In the genomic region with DNA sequence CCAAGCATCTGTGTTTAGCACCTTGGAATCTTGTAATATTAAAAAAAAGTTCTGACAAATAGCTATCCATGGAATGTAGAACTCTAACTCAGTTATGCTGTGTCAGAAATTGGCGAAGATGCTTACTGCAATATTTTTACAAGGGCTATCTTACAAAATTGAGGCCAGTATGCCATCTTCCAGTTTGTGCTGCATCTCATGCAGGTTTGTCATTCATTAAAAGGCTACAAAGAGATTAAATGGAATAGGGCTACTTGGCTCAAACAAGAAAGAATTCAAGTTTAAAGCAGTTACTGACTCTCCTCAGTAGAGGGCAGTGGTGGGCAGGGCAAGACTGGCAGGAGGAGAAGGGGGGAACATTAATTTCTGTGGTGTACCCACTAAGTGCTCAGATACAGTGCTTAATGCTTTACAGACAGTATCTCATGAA, we compare ENCODE assay signal across 8 cellular contexts.
DNase-seq lines count a peak whose midpoint lies in the region; ATAC-seq and TF ChIP-seq lines count a peak whose summit lies in the region.

No MANE protein-coding gene starts in this region.

- H3K9me3 ChIP-seq in CD8-positive, alpha-beta T cell (ENCODE audit: low read length) = no peaks in the 10 kb centered on the region
- H3K9me3 ChIP-seq in right lobe of liver = no peaks in the 10 kb centered on the region

- 44% methylated on average over 1 of the region's 1 CpG for WGBS in right lobe of liver (ENCODE audit: insufficient coverage, low coverage, low lambda C conversion rate, missing lambda C conversion rate)

- H3K27ac Mint-ChIP-seq in CD8-positive, alpha-beta T cell = no peak overlapping the region
- no peak overlapping the region for H3K27ac Mint-ChIP-seq in activated T-helper 17 cell treated with anti-CD3 and anti-CD28 coated beads, Interleukin-2, amount 50 U/mL, for 72 hours

- no peak for ATAC-seq in CD8-positive, alpha-beta T cell
- ATAC-seq in right lobe of liver (peak; percentile 62 to 68 (median 63)), GM21390 (IDR thresholded peaks at IDR 0.05; ENCODE audit: unreplicated experiment) (no peak)
- no peak for ATAC-seq in activated T-helper 17 cell treated with anti-CD3 and anti-CD28 coated beads, Interleukin-2, amount 50 U/mL, for 72 hours (replicated peaks)

- intact Hi-C loops in CD8-positive, alpha-beta T cell (cut with DNase I, micrococcal nuclease) = no loop called here
- intact Hi-C loops in right lobe of liver (cut with DNase I) = no loop called here

- POLR2A ChIA-PET in CD8-positive, alpha-beta T cell (lab: Charles Lee) = no interaction called here
- POLR2A ChIA-PET in HEK293T (lab: Yijun Ruan, JAX) = no interaction called here

- no peak overlapping the region for H3K27ac ChIP-seq in CD8-positive, alpha-beta T cell (ENCODE audit: low read depth, low read length)
- H3K27ac ChIP-seq in right lobe of liver = no peak overlapping the region

- no peaks in the 10 kb centered on the region for H3K27me3 ChIP-seq in CD8-positive, alpha-beta T cell (ENCODE audit: insufficient read depth, low read length)
- peaks cover 0 to 6% of the 10 kb centered on the region in 2 donors for H3K27me3 ChIP-seq in right lobe of liver

- peaks cover 6% of the 10 kb centered on the region for H3K27me3 Mint-ChIP-seq in CD8-positive, alpha-beta T cell (ENCODE audit: low read depth)
- peaks cover 17% of the 10 kb centered on the region for H3K27me3 Mint-ChIP-seq in activated T-helper 17 cell treated with anti-CD3 and anti-CD28 coated beads, Interleukin-2, amount 50 U/mL, for 72 hours

- TF ChIP-seq POLR2A in right lobe of liver (IDR thresholded peaks at IDR 0.05) = no peak

- H3K4me3 ChIP-seq in CD8-positive, alpha-beta T cell (ENCODE audit: low read depth, low read length) = no peak overlapping the region
- no peak overlapping the region for H3K4me3 ChIP-seq in right lobe of liver

- no peaks in the 10 kb centered on the region for H3K4me1 Mint-ChIP-seq in CD8-positive, alpha-beta T cell (ENCODE audit: low read depth)
- no peaks in the 10 kb centered on the region for H3K4me1 Mint-ChIP-seq in activated T-helper 17 cell treated with anti-CD3 and anti-CD28 coated beads, Interleukin-2, amount 50 U/mL, for 72 hours

- no peaks in the 10 kb centered on the region for H3K9me3 Mint-ChIP-seq in CD8-positive, alpha-beta T cell
- H3K9me3 Mint-ChIP-seq in activated T-helper 17 cell treated with anti-CD3 and anti-CD28 coated beads, Interleukin-2, amount 50 U/mL, for 72 hours = no peaks in the 10 kb centered on the region

- CTCF ChIA-PET in CD8-positive, alpha-beta T cell (lab: Charles Lee) = no interaction called here
- CTCF ChIA-PET in HEK293T (lab: Yijun Ruan, JAX) = interaction anchor here (0.7 to 1.3 kb wide), 4 partner anchors 16 to 156 kb away, joined by 3 to 4 read pairs (median 3); no protein-coding TSS in a partner anchor

- H3K4me3 Mint-ChIP-seq in CD8-positive, alpha-beta T cell = no peak overlapping the region
- H3K4me3 Mint-ChIP-seq in activated T-helper 17 cell treated with anti-CD3 and anti-CD28 coated beads, Interleukin-2, amount 50 U/mL, for 72 hours = no peak overlapping the region

- H3K36me3 ChIP-seq in CD8-positive, alpha-beta T cell (ENCODE audit: insufficient read depth, low read length) = no peaks in the 10 kb centered on the region
- no peaks in the 10 kb centered on the region for H3K36me3 ChIP-seq in right lobe of liver

- DNase-seq in CD8-positive, alpha-beta T cell = no peak
- peak; percentile 40 for DNase-seq in HEK293T (ENCODE audit: extremely low spot score)
- DNase-seq in amniotic epithelial cell (ENCODE audit: low read depth) = peak; percentile 12
- no peak for DNase-seq in right lobe of liver
- no peak for DNase-seq in effector CD8-positive, alpha-beta T cell (lab: John Stamatoyannopoulos, UW)
- no peak for DNase-seq in NCI-H69 (lab: John Stamatoyannopoulos, UW)

- no peaks in the 10 kb centered on the region for H3K36me3 Mint-ChIP-seq in CD8-positive, alpha-beta T cell
- H3K36me3 Mint-ChIP-seq in activated T-helper 17 cell treated with anti-CD3 and anti-CD28 coated beads, Interleukin-2, amount 50 U/mL, for 72 hours (ENCODE audit: low read depth) = no peaks in the 10 kb centered on the region

- peak; percentile 14 for TF ChIP-seq CTCF in CD8-positive, alpha-beta T cell (IDR thresholded peaks at IDR 0.05)
- peak; percentile 55 to 69 (median 63) for TF ChIP-seq CTCF in right lobe of liver (IDR thresholded peaks at IDR 0.05)

- no peaks in the 10 kb centered on the region for H3K4me1 ChIP-seq in CD8-positive, alpha-beta T cell (ENCODE audit: insufficient read depth, low read length)
- H3K4me1 ChIP-seq in right lobe of liver = no peaks in the 10 kb centered on the region

TF ChIP-seq in HEK293T, 16 proteins besides CTCF, POLR2A, EP300 and RAD21:
- TF ChIP-seq ZNF384 (IDR thresholded peaks at IDR 0.05) (no peak), TARDBP (IDR thresholded peaks at IDR 0.05) (no peak)
- TF ChIP-seq, protein P1, sequence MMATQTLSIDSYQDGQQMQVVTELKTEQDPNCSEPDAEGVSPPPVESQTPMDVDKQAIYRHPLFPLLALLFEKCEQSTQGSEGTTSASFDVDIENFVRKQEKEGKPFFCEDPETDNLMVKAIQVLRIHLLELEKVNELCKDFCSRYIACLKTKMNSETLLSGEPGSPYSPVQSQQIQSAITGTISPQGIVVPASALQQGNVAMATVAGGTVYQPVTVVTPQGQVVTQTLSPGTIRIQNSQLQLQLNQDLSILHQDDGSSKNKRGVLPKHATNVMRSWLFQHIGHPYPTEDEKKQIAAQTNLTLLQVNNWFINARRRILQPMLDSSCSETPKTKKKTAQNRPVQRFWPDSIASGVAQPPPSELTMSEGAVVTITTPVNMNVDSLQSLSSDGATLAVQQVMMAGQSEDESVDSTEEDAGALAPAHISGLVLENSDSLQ (IDR thresholded peaks at IDR 0.05) = no peak
TF ChIP-seq in HEK293T: peak in this region for 0.

Comparison
In these comparisons a context has a peak if more than half of its experiments do, and no peak if none do; other contexts are left out.
1. ATAC-seq: peak in right lobe of liver (4 of 4); none in CD8-positive, alpha-beta T cell (single experiment), activated T-helper 17 cell treated with anti-CD3 and anti-CD28 coated beads, Interleukin-2, amount 50 U/mL, for 72 hours (single experiment) and GM21390 (single experiment).
2. DNase-seq: peak in HEK293T (single experiment) and amniotic epithelial cell (single experiment); none in CD8-positive, alpha-beta T cell (0 of 7), right lobe of liver (0 of 3), effector CD8-positive, alpha-beta T cell (single experiment) and NCI-H69 (single experiment).